10 cellular contexts compared by ENCODE assay signal in genomic region chrX:40009890-40010289, GRCh38.
DNase-seq lines count a peak whose midpoint lies in the region; ATAC-seq and TF ChIP-seq lines count a peak whose summit lies in the region.
"Had no signal": no experiment of that assay in that cellular context is flagged by ENCODE, and none has a peak within 500 bp of the region (broad histone marks: within the 10 kb centered on the region; RNA-seq: fewer than 3 reads in every experiment).

No MANE protein-coding gene starts in this region.

- no peaks in the 10 kb centered on the region for H3K9me3 Mint-ChIP-seq in activated T-cell treated with anti-CD3 and anti-CD28 coated beads, Interleukin-2, amount 50 U/mL, for 4 hours

- WGBS in hepatocyte (ENCODE audit: low lambda C conversion rate, missing lambda C conversion rate) = 44% methylated on average over 12 of the region's 12 CpGs
- 35% methylated on average over 12 of the region's 12 CpGs for WGBS in smooth muscle cell (ENCODE audit: low lambda C conversion rate)

- no peak for TF ChIP-seq POLR2A in GM18505 (IDR thresholded peaks at IDR 0.05; ENCODE audit: borderline replicate concordance, extremely low read depth, insufficient read depth, insufficient read length)

- no peak overlapping the region for H3K9ac ChIP-seq in smooth muscle cell (ENCODE audit: low read depth)

- H3K27ac ChIP-seq in hepatocyte (no peak overlapping the region), smooth muscle cell (ENCODE audit: low read depth) (no peak overlapping the region), coronary artery (no peak overlapping the region)

- H3K4me1 Mint-ChIP-seq in activated T-cell treated with anti-CD3 and anti-CD28 coated beads, Interleukin-2, amount 50 U/mL, for 4 hours (ENCODE audit: low read depth) = peaks cover 29% of the 10 kb centered on the region

- H3K4me3 ChIP-seq in hepatocyte (no peak overlapping the region), smooth muscle cell (no peak overlapping the region), coronary artery (no peak overlapping the region)

- DNase-seq in activated T-cell treated with anti-CD3 and anti-CD28 coated beads, Interleukin-2, amount 50 U/mL, for 4 hours = no peak
- DNase-seq in activated T-cell treated with anti-CD3 and anti-CD28 coated beads for 4 hours = no peak
- DNase-seq in hepatocyte (ENCODE audit: low spot score) = no peak
- no peak for DNase-seq in smooth muscle cell (lab: John Stamatoyannopoulos, UW; ENCODE audit: unreplicated experiment)
- DNase-seq in foreskin melanocyte = no peak
- no peak for DNase-seq in coronary artery (ENCODE audit: low spot score)
- DNase-seq: central memory CD4-positive, alpha-beta T cell; erythroblast had no signal

- H3K9me3 ChIP-seq in hepatocyte (ENCODE audit: low read depth) (no peaks in the 10 kb centered on the region), smooth muscle cell (replicated peaks; ENCODE audit: low read depth) (no peaks in the 10 kb centered on the region)

- H3K36me3 ChIP-seq in hepatocyte (replicated peaks; ENCODE audit: insufficient read depth, low read depth) = no peaks in the 10 kb centered on the region
- no peaks in the 10 kb centered on the region for H3K36me3 ChIP-seq in smooth muscle cell (ENCODE audit: low read depth)

- peak overlapping the region; percentile 87 for H3K4me2 ChIP-seq in hepatocyte
- peak overlapping the region; percentile 86 for H3K4me2 ChIP-seq in smooth muscle cell

- no peaks in the 10 kb centered on the region for H3K36me3 Mint-ChIP-seq in activated T-cell treated with anti-CD3 and anti-CD28 coated beads, Interleukin-2, amount 50 U/mL, for 4 hours (ENCODE audit: insufficient read depth)

- peaks cover 69% of the 10 kb centered on the region for H3K27me3 ChIP-seq in hepatocyte
- H3K27me3 ChIP-seq in smooth muscle cell (ENCODE audit: low read depth) = no peaks in the 10 kb centered on the region

- H3F3A ChIP-seq in smooth muscle cell (ENCODE audit: low read depth) = peaks cover 24% of the 10 kb centered on the region

- H4K20me1 ChIP-seq in hepatocyte (ENCODE audit: insufficient read depth, poor library complexity, severe bottlenecking) (no peaks in the 10 kb centered on the region), smooth muscle cell (ENCODE audit: low read depth) (no peaks in the 10 kb centered on the region)

- peak overlapping the region; percentile 45 for H3K4me3 Mint-ChIP-seq in activated T-cell treated with anti-CD3 and anti-CD28 coated beads, Interleukin-2, amount 50 U/mL, for 4 hours

- H3K9me2 ChIP-seq in hepatocyte (replicated peaks; ENCODE audit: insufficient read depth) = no peaks in the 10 kb centered on the region

- H3K79me2 ChIP-seq in hepatocyte = no peaks in the 10 kb centered on the region
- H3K79me2 ChIP-seq in smooth muscle cell (ENCODE audit: low read depth) = no peaks in the 10 kb centered on the region

- ATAC-seq in activated T-cell treated with anti-CD3 and anti-CD28 coated beads, Interleukin-2, amount 50 U/mL, for 4 hours = no peak
- ATAC-seq in SK-N-SH treated with all-trans-retinoic acid at 6 μM for 48 hours (peak; percentile 11; the same call in 1 of the 3 replicates), GM18505 (IDR thresholded peaks at IDR 0.05; ENCODE audit: unreplicated experiment) (no peak)

- peaks cover 33% of the 10 kb centered on the region for H3K27me3 Mint-ChIP-seq in activated T-cell treated with anti-CD3 and anti-CD28 coated beads, Interleukin-2, amount 50 U/mL, for 4 hours (ENCODE audit: low read depth)

- no peak overlapping the region for H2AFZ ChIP-seq in hepatocyte
- no peak overlapping the region for H2AFZ ChIP-seq in smooth muscle cell (ENCODE audit: low read depth)

- peaks cover 71% of the 10 kb centered on the region for H3K4me1 ChIP-seq in hepatocyte (ENCODE audit: insufficient read depth)
- peaks cover 47% of the 10 kb centered on the region for H3K4me1 ChIP-seq in smooth muscle cell (ENCODE audit: low read depth)

- TF ChIP-seq CTCF in hepatocyte (IDR thresholded peaks at IDR 0.05; ENCODE audit: poor library complexity) (no peak), smooth muscle cell (IDR thresholded peaks at IDR 0.05; ENCODE audit: borderline replicate concordance, insufficient read depth, poor library complexity, severe bottlenecking) (no peak), coronary artery (IDR thresholded peaks at IDR 0.05) (no peak)

TF ChIP-seq in SK-N-SH treated with all-trans-retinoic acid at 6 μM for 48 hours, 23 proteins besides CTCF, POLR2A, EP300 and RAD21:
- TF ChIP-seq BACH2 (CRISPR knock-in tag; IDR thresholded peaks at IDR 0.05; ENCODE audit: borderline replicate concordance) (no peak), ZNF8 (CRISPR knock-in tag; IDR thresholded peaks at IDR 0.05) (no peak), ZNF565 (CRISPR knock-in tag; conservative IDR thresholded peaks at IDR 0.05; ENCODE audit: low read depth) (no peak), PATZ1 (CRISPR knock-in tag; IDR thresholded peaks at IDR 0.05; ENCODE audit: borderline replicate concordance) (no peak), ESRRG (CRISPR knock-in tag; IDR thresholded peaks at IDR 0.05) (no peak), ZC3H10 (CRISPR knock-in tag; IDR thresholded peaks at IDR 0.05) (no peak)
